Comparison of ENCODE assay signal across 30 cellular contexts in the genomic region with DNA sequence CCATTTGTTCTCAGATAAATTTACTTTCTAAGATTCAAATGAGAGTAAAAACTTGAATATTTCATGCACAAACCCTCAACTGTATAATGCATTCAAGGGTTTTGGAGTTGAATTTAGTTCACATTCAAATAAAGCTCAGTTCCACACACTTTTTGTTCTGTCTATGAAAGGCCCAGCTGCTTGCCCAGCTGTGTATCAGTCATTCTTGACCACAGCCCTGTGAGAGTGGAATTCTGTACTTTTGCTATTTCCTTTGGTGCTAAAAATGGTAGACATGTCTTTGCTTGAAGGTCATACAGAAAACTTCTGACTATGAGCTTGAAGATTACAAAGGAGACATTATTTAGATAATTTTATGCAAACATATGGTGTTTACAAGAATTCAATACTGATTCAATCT.
"Had no signal": no experiment of that assay in that cellular context is flagged by ENCODE, and none has a peak within 500 bp of the region (broad histone marks: within the 10 kb centered on the region; RNA-seq: fewer than 3 reads in every experiment).

No MANE protein-coding gene starts in this region.

- H3K27ac ChIP-seq: brain microvascular endothelial cell, cardiac muscle cell, Peyer's patch, RWPE1, SK-N-MC had no signal

- H3K27me3 ChIP-seq: brain microvascular endothelial cell, cardiac muscle cell, MG63, Peyer's patch had no signal

- DNase-seq: activated CD4-positive, alpha-beta T cell treated with anti-CD3 and anti-CD28 coated beads, Interleukin-2, amount 10 ng/mL, durations not matched to agents 24 days and 14 days; activated CD4-positive, alpha-beta T cell treated with anti-CD3 and anti-CD28 coated beads, Interleukin-2, amount 50 U/mL, for 4 hours; activated CD8-positive, alpha-beta T cell treated with anti-CD3 and anti-CD28 coated beads for 36 hours; activated gamma-delta T cell; activated naive CD4-positive, alpha-beta T cell treated with Interleukin-2 at 50 U/mL for 16 hours; activated naive CD8-positive, alpha-beta T cell treated with anti-CD3 and anti-CD28 coated beads, Interleukin-2, amount 10 ng/mL, durations not matched to agents 7 days and 5 days; activated T-cell treated with anti-CD3 and anti-CD28 coated beads, Interleukin-2, amount 50 U/mL, for 1 hour; activated T-cell treated with anti-CD3 and anti-CD28 coated beads, Interleukin-2, amount 50 U/mL, for 72 hours; amygdala; brain microvascular endothelial cell; MG63; MV-4-11; NCI-H1092; NCI-H146; NCI-H187 treated with DMSO at 0.1 percent for 48 hours; NCI-H2081; NCI-H2171 treated with DMSO at 0.1 percent for 48 hours; NCI-H2227 treated with DMSO at 0.1 percent for 48 hours; NCI-H446; NCI-H510A treated with DMSO at 0.1 percent for 48 hours; NCI-H526 treated with DMSO at 0.1 percent for 48 hours; NCI-H82; NK-92 treated with Interleukin-12 subunit alpha and Interleukin-12 subunit beta, amount 100 ng/mL, for 24 hours; PC-3; Peyer's patch; SIG-M5 had no signal

- H3K4me1 ChIP-seq: Peyer's patch had no signal

- H3K4me3 ChIP-seq: cardiac muscle cell, K562, MG63, Peyer's patch, SK-N-MC had no signal

- H3K9me3 ChIP-seq: MG63, Peyer's patch had no signal

- H3K36me3 ChIP-seq: brain microvascular endothelial cell, cardiac muscle cell, MG63, Peyer's patch had no signal
